Comparison of ENCODE assay signal across 8 cellular contexts in genomic region chr7:124765401-124766352, GRCh38.
DNase-seq lines count a peak whose midpoint lies in the region; ATAC-seq lines count a peak whose summit lies in the region.

TSS of gene GPR37 (minus strand) at chr7:124765792. CDS start at chr7:124764976, 816 bp downstream.

- ATAC-seq in HG02759 (IDR thresholded peaks at IDR 0.05; ENCODE audit: unreplicated experiment): peak; percentile 75
- ATAC-seq in stimulated activated naive CD8-positive, alpha-beta T cell treated with anti-CD3 and anti-CD28 coated beads, Interleukin-15, amount 100 ng/mL, for 72 hours: peak; percentile 84

- H3K27ac Mint-ChIP-seq in stimulated activated naive CD8-positive, alpha-beta T cell treated with anti-CD3 and anti-CD28 coated beads, Interleukin-15, amount 100 ng/mL, for 72 hours: no peak within 1 kb of the TSS

- peak within 1 kb of the TSS; percentile 17 for H3K27ac ChIP-seq in epithelial cell of prostate

- H3K4me3 Mint-ChIP-seq in stimulated activated naive CD8-positive, alpha-beta T cell treated with anti-CD3 and anti-CD28 coated beads, Interleukin-15, amount 100 ng/mL, for 72 hours: peak within 1 kb of the TSS; percentile 76 to 82

- peak; percentile 23 for DNase-seq in activated naive CD4-positive, alpha-beta T cell treated with Interleukin-2 at 50 U/mL for 16 hours
- DNase-seq in activated naive CD4-positive, alpha-beta T cell (lab: John Stamatoyannopoulos, UW): no peak
- peak; percentile 9 for DNase-seq in NCI-H187 treated with DMSO at 0.1 percent for 48 hours (lab: John Stamatoyannopoulos, UW)
- DNase-seq in activated CD4-positive, alpha-beta T cell treated with anti-CD3 and anti-CD28 coated beads, Interleukin-2, amount 50 U/mL, for 1 hour: peak; percentile 1
- peak; percentile 55 for DNase-seq in epithelial cell of prostate (ENCODE audit: low read depth, low spot score)
- DNase-seq in midbrain (lab: John Stamatoyannopoulos, UW): peak; percentile 96
- peak; percentile 28 to 51 for DNase-seq in stimulated activated naive CD8-positive, alpha-beta T cell treated with anti-CD3 and anti-CD28 coated beads, Interleukin-15, amount 100 ng/mL, for 72 hours

- H3K9me3 Mint-ChIP-seq in stimulated activated naive CD8-positive, alpha-beta T cell treated with anti-CD3 and anti-CD28 coated beads, Interleukin-15, amount 100 ng/mL, for 72 hours: no peaks in the 10 kb centered on the region

- H3K4me1 Mint-ChIP-seq in stimulated activated naive CD8-positive, alpha-beta T cell treated with anti-CD3 and anti-CD28 coated beads, Interleukin-15, amount 100 ng/mL, for 72 hours: peaks cover 21% of the 10 kb centered on the region

- H3K27me3 Mint-ChIP-seq in stimulated activated naive CD8-positive, alpha-beta T cell treated with anti-CD3 and anti-CD28 coated beads, Interleukin-15, amount 100 ng/mL, for 72 hours: peaks cover 66% of the 10 kb centered on the region

Comparison
In these comparisons a context has a peak if more than half of its experiments do, and no peak if none do; other contexts are left out.
1. DNase-seq: peak in activated naive CD4-positive, alpha-beta T cell treated with Interleukin-2 at 50 U/mL for 16 hours (single experiment), NCI-H187 treated with DMSO at 0.1 percent for 48 hours (single experiment), activated CD4-positive, alpha-beta T cell treated with anti-CD3 and anti-CD28 coated beads, Interleukin-2, amount 50 U/mL, for 1 hour (single experiment), epithelial cell of prostate (single experiment), midbrain (single experiment) and stimulated activated naive CD8-positive, alpha-beta T cell treated with anti-CD3 and anti-CD28 coated beads, Interleukin-15, amount 100 ng/mL, for 72 hours (2 of 2); none in activated naive CD4-positive, alpha-beta T cell (0 of 4).